In genomic region chr9:92206490-92206889, GRCh38 we compare ENCODE assay signal across 17 cellular contexts.
DNase-seq lines count a peak whose midpoint lies in the region; ATAC-seq, FAIRE-seq and TF ChIP-seq lines count a peak whose summit lies in the region.
"Had no signal": no experiment of that assay in that cellular context is flagged by ENCODE, and none has a peak within 500 bp of the region (broad histone marks: within the 10 kb centered on the region; RNA-seq: fewer than 3 reads in every experiment).

No MANE protein-coding gene starts in this region.

- no peaks in the 10 kb centered on the region for H3K9me1 ChIP-seq in K562 (ENCODE audit: control insufficient read depth, insufficient read depth, low read length)

- POLR2A ChIA-PET in K562 (lab: Yijun Ruan, JAX) = interaction anchor here (0.8 to 1.8 kb wide), 2 partner anchors 12 to 13 kb away, joined by 5 to 6 read pairs; no protein-coding TSS in a partner anchor

- no peak overlapping the region for H3K27ac ChIP-seq in K562 (ENCODE audit: extremely low read depth, low read depth, low read length)
- H3K27ac ChIP-seq: spleen, suprapubic skin had no signal

- H2AFZ ChIP-seq in K562 (ENCODE audit: low read depth, low read length) = no peak overlapping the region

- no peaks in the 10 kb centered on the region for H4K20me1 ChIP-seq in K562 (replicated peaks; ENCODE audit: control insufficient read depth, insufficient read depth, low read length)

- BruUV-seq in K562 (replicated peaks; lab: Mats Ljungman, UMichigan) = no TSS peak

- H3K27me3 Mint-ChIP-seq in T-helper 1 cell treated with Interleukin-12 subunit alpha and Interleukin-12 subunit beta and Interleukin-4 antibody, amounts not matched to agents 30 μg/mL and 1 μg/mL, for 36 hours (ENCODE audit: low read depth) = no peaks in the 10 kb centered on the region
- peaks cover 3% of the 10 kb centered on the region for H3K27me3 Mint-ChIP-seq in nephron progenitor cell (ENCODE audit: low read depth, poor library complexity)
- H3K27me3 Mint-ChIP-seq: activated CD4-positive, alpha-beta T cell treated with anti-CD3 and anti-CD28 coated beads, Interleukin-2, amount 10 ng/mL, durations not matched to agents 24 days and 14 days; effector memory CD8-positive, alpha-beta T cell had no signal

- 62% methylated on average over 1 of the region's 1 CpG for WGBS in K562 (ENCODE audit: insufficient coverage, low coverage, missing lambda C conversion rate)

- TF ChIP-seq POLR2A in K562 (conservative IDR thresholded peaks at IDR 0.05) = no peak

- H3K27me3 ChIP-seq in K562 (ENCODE audit: control insufficient read depth in 2 of 2, insufficient read depth in 2 of 2, low read length in 2 of 2) = no peaks in the 10 kb centered on the region
- H3K27me3 ChIP-seq: spleen, suprapubic skin had no signal

- TF ChIP-seq RAD21 in K562 (CRISPR knock-in tag; conservative IDR thresholded peaks at IDR 0.05 in 1 of 2, IDR thresholded peaks at IDR 0.05 in 1 of 2) = 0 out of 4 replicates have a peak, but pooled peaks of 1 of the 2 experiments have one; percentile 7

- ATAC-seq in K562 = peak; percentile 41
- ATAC-seq in GM19395 (IDR thresholded peaks at IDR 0.05; ENCODE audit: unreplicated experiment) = no peak
- ATAC-seq: effector memory CD8-positive, alpha-beta T cell had no signal

- H3K36me3 ChIP-seq in K562 (ENCODE audit: control insufficient read depth, insufficient read depth, low read length) = peaks cover 34% of the 10 kb centered on the region

- no peaks in the 10 kb centered on the region for H3K4me1 Mint-ChIP-seq in T-helper 1 cell treated with Interleukin-12 subunit alpha and Interleukin-12 subunit beta and Interleukin-4 antibody, amounts not matched to agents 30 μg/mL and 1 μg/mL, for 36 hours (ENCODE audit: low read depth)
- H3K4me1 Mint-ChIP-seq in nephron progenitor cell = peaks cover 19% of the 10 kb centered on the region
- H3K4me1 Mint-ChIP-seq: activated CD4-positive, alpha-beta T cell treated with anti-CD3 and anti-CD28 coated beads, Interleukin-2, amount 10 ng/mL, durations not matched to agents 24 days and 14 days had no signal

- no peak for FAIRE-seq in K562 (lab: Jason Lieb, UNC)
- FAIRE-seq: GM18507, keratinocyte had no signal

- DNase-seq in T-helper 1 cell (no peak), LHCN-M2 (ENCODE audit: low read depth) (peak; percentile 26), K562 (ENCODE audit: extremely low read depth in 1 of 4, low spot score in 3 of 4) (no peak), nephron progenitor cell (no peak), activated gamma-delta T cell (lab: John Stamatoyannopoulos, UW) (no peak), C1 segment of cervical spinal cord (lab: John Stamatoyannopoulos, UW) (no peak)
- DNase-seq: activated CD4-positive, alpha-beta T cell treated with anti-CD3 and anti-CD28 coated beads, Interleukin-2, amount 10 ng/mL, durations not matched to agents 24 days and 14 days; effector memory CD8-positive, alpha-beta T cell; glutamatergic neuron; NCI-H2081 treated with DMSO at 0.1 percent for 48 hours; spleen; SW 1271 had no signal

- CTCF ChIA-PET in K562 (lab: Yijun Ruan, JAX; ENCODE audit: low intra/inter-chr PET ratio) = interaction anchor here (0.6 kb wide), 1 partner anchor 66 kb away, joined by 3 read pairs; no protein-coding TSS in a partner anchor

- no peaks in the 10 kb centered on the region for H3K9me3 Mint-ChIP-seq in T-helper 1 cell treated with Interleukin-12 subunit alpha and Interleukin-12 subunit beta and Interleukin-4 antibody, amounts not matched to agents 30 μg/mL and 1 μg/mL, for 36 hours
- H3K9me3 Mint-ChIP-seq in nephron progenitor cell = peaks cover 4% of the 10 kb centered on the region
- H3K9me3 Mint-ChIP-seq: activated CD4-positive, alpha-beta T cell treated with anti-CD3 and anti-CD28 coated beads, Interleukin-2, amount 10 ng/mL, durations not matched to agents 24 days and 14 days; effector memory CD8-positive, alpha-beta T cell had no signal

- no peak overlapping the region for H3K4me3 ChIP-seq in K562
- H3K4me3 ChIP-seq: spleen, suprapubic skin had no signal

- no peaks in the 10 kb centered on the region; the same call in 1 of the 2 replicates for H3K9me3 ChIP-seq in K562 (replicated peaks; ENCODE audit: control insufficient read depth, insufficient read depth, low read depth, low read length)
- H3K9me3 ChIP-seq: spleen, suprapubic skin had no signal

- H3K79me2 ChIP-seq in K562 (ENCODE audit: control insufficient read depth, insufficient read depth, low read length) = no peaks in the 10 kb centered on the region

- no peak for TF ChIP-seq EP300 in K562 (IDR thresholded peaks at IDR 0.05; ENCODE audit: low read length)

- 0 out of 5 replicates have a peak, but pooled peaks cover 0 to 2% of the 10 kb centered on the region in 2 experiments for H3K4me1 ChIP-seq in K562 (replicated peaks in 1 of 2; ENCODE audit: control insufficient read depth in 2 of 2, insufficient read depth in 2 of 2, low read length in 2 of 2)
- H3K4me1 ChIP-seq: spleen, suprapubic skin had no signal

- H3K4me3 Mint-ChIP-seq in T-helper 1 cell treated with Interleukin-12 subunit alpha and Interleukin-12 subunit beta and Interleukin-4 antibody, amounts not matched to agents 30 μg/mL and 1 μg/mL, for 36 hours = no peak overlapping the region
- no peak overlapping the region for H3K4me3 Mint-ChIP-seq in nephron progenitor cell
- H3K4me3 Mint-ChIP-seq: activated CD4-positive, alpha-beta T cell treated with anti-CD3 and anti-CD28 coated beads, Interleukin-2, amount 10 ng/mL, durations not matched to agents 24 days and 14 days; effector memory CD8-positive, alpha-beta T cell had no signal

- TF ChIP-seq CTCF in K562 (IDR thresholded peaks at IDR 0.05 in 2 of 3, conservative IDR thresholded peaks at IDR 0.05 in 1 of 3; ENCODE audit: insufficient read depth in 2 of 3, low read depth in 1 of 3, low read length in 3 of 3) = no peak
- TF ChIP-seq CTCF in nephron progenitor cell (IDR thresholded peaks at IDR 0.05) = no peak

- intact Hi-C loops in K562 (cut with micrococcal nuclease) = no loop called here

- H3K27ac Mint-ChIP-seq in T-helper 1 cell treated with Interleukin-12 subunit alpha and Interleukin-12 subunit beta and Interleukin-4 antibody, amounts not matched to agents 30 μg/mL and 1 μg/mL, for 36 hours = peak overlapping the region; percentile 26
- H3K27ac Mint-ChIP-seq in nephron progenitor cell = peak overlapping the region; percentile 83
- H3K27ac Mint-ChIP-seq: activated CD4-positive, alpha-beta T cell treated with anti-CD3 and anti-CD28 coated beads, Interleukin-2, amount 10 ng/mL, durations not matched to agents 24 days and 14 days; effector memory CD8-positive, alpha-beta T cell had no signal

- in situ Hi-C loops in K562 (cut with MboI) = loop anchor here (5.0 kb wide), 1 partner anchor 69 kb away; no protein-coding TSS in a partner anchor

- no peak overlapping the region for H3K9ac ChIP-seq in K562 (ENCODE audit: insufficient read depth in 1 of 2, low read depth in 2 of 2, low read length in 2 of 2)

- H3K36me3 Mint-ChIP-seq in T-helper 1 cell treated with Interleukin-12 subunit alpha and Interleukin-12 subunit beta and Interleukin-4 antibody, amounts not matched to agents 30 μg/mL and 1 μg/mL, for 36 hours (ENCODE audit: low read depth) = peaks cover 37% of the 10 kb centered on the region
- peaks cover 51% of the 10 kb centered on the region for H3K36me3 Mint-ChIP-seq in nephron progenitor cell (ENCODE audit: low read depth)

- H3K4me2 ChIP-seq in K562 (ENCODE audit: insufficient read depth, low read length) = no peak overlapping the region

TF ChIP-seq in K562, 482 proteins besides CTCF, POLR2A, EP300 and RAD21:
- no peak for TF ChIP-seq SIRT6 (IDR thresholded peaks at IDR 0.05; ENCODE audit: low read depth, low read length)
- TF ChIP-seq KDM4B (IDR thresholded peaks at IDR 0.05; ENCODE audit: borderline replicate concordance in 2 of 2, low read depth in 1 of 2) = no peak
- no peak for TF ChIP-seq SNIP1 (IDR thresholded peaks at IDR 0.05; ENCODE audit: low read depth)
- no peak for TF ChIP-seq XRCC5 (IDR thresholded peaks at IDR 0.05; ENCODE audit: low read depth, low read length)
- no peak for TF ChIP-seq ZNF77 (CRISPR knock-in tag; IDR thresholded peaks at IDR 0.05)
- no peak for TF ChIP-seq RB1 (IDR thresholded peaks at IDR 0.05; ENCODE audit: low read depth)
- no peak for TF ChIP-seq TARDBP (IDR thresholded peaks at IDR 0.05)
